ENCODE assay signal across 8 cellular contexts in genomic region chr11:62792193-62792575, GRCh38. TPM values are rescaled to one million over a fixed set of nuclear protein-coding genes. Genes with fewer than 3 reads are reported as not detected.
DNase-seq lines count a peak whose midpoint lies in the region; ATAC-seq and TF ChIP-seq lines count a peak whose summit lies in the region.

No MANE protein-coding gene starts in this region.

- intact Hi-C loops in Right ventricle myocardium superior (cut with DNase I), result no loop called here

- H3K27ac Mint-ChIP-seq in HFFc6, result peak overlapping the region; percentile 90

- peak overlapping the region; percentile 77 for H3K4me3 ChIP-seq in skeletal muscle cell (ENCODE audit: low read depth, low read length)

- H3K36me3 Mint-ChIP-seq in HFFc6 (ENCODE audit: low read depth), result peaks cover 44% of the 10 kb centered on the region

- H3K27me3 Mint-ChIP-seq in HFFc6 (ENCODE audit: insufficient read depth), result peaks cover 4% of the 10 kb centered on the region; the same call in 1 of the 2 replicates

- peak; percentile 5; the same call in 1 of the 2 replicates for TF ChIP-seq CTCF in HFFc6 (IDR thresholded peaks at IDR 0.05)
- TF ChIP-seq CTCF in VCaP (conservative IDR thresholded peaks at IDR 0.05), result no peak

- peak overlapping the region; percentile 96 for H3K27ac ChIP-seq in VCaP

- H3K9me3 Mint-ChIP-seq in HFFc6, result no peaks in the 10 kb centered on the region

- ATAC-seq in Right ventricle myocardium superior (ENCODE audit: poor library complexity) (peak; percentile 47), GM19397 (IDR thresholded peaks at IDR 0.05; ENCODE audit: unreplicated experiment) (no peak)

- H3K4me3 Mint-ChIP-seq in HFFc6, result peak overlapping the region; percentile 93

- DNase-seq in HFFc6 (no peak), Right ventricle myocardium superior (peak; percentile 72), skeletal muscle cell (ENCODE audit: low read depth) (no peak), SHP77 treated with DMSO at 0.1 percent for 48 hours (lab: John Stamatoyannopoulos, UW) (no peak), NCI-H146 treated with DMSO at 0.1 percent for 48 hours (lab: John Stamatoyannopoulos, UW; ENCODE audit: unreplicated experiment) (no peak)
- no peak for DNase-seq in stimulated activated CD4-positive, alpha-beta T cell treated with anti-CD3 and anti-CD28 coated beads, Interleukin-4, amount 100 ng/mL, for 1 hour

- peaks cover 63% of the 10 kb centered on the region for H3K4me1 Mint-ChIP-seq in HFFc6 (ENCODE audit: low read depth)

RNA-seq across cellular contexts. Expression of gene TMEM223, which starts 0.4 kb away (rescaled TPM):
- total RNA-seq in HFFc6 (2021; fragmentation: NEBNext Ultra II Directional; extraction: Animal tissue kit (Norgen Biotek cat#: 25700)), result 10 to 100 TPM; 12.8 to 15.0 (median 13.6) TPM
- 17.4 TPM for total RNA-seq in Right ventricle myocardium superior

RNA-seq across cellular contexts. Expression of gene TMEM179B, which starts 5.0 kb away (rescaled TPM):
- total RNA-seq in HFFc6 (2021; fragmentation: NEBNext Ultra II Directional; extraction: Animal tissue kit (Norgen Biotek cat#: 25700)), result 10 to 100 TPM; 47.2 to 66.3 (median 52.7) TPM
- 17.1 TPM for total RNA-seq in Right ventricle myocardium superior

RNA-seq across cellular contexts. Expression of gene NXF1, which starts 13.1 kb away (rescaled TPM):
- 10 to 100 TPM; 51.5 to 57.7 (median 55.0) TPM for total RNA-seq in HFFc6 (2021; fragmentation: NEBNext Ultra II Directional; extraction: Animal tissue kit (Norgen Biotek cat#: 25700))
- 40.1 TPM for total RNA-seq in Right ventricle myocardium superior

RNA-seq across cellular contexts. Expression of gene TAF6L, which starts 21.0 kb away (rescaled TPM):
- 10 to 100 TPM in 5 of 6 experiments, 1 to 10 TPM in 1; 9.9 to 12.7 (median 10.6) TPM for total RNA-seq in HFFc6 (2021; fragmentation: NEBNext Ultra II Directional; extraction: Animal tissue kit (Norgen Biotek cat#: 25700))
- total RNA-seq in Right ventricle myocardium superior, result 9.2 TPM

RNA-seq across cellular contexts. Expression of gene POLR2G, which starts 30.8 kb away (rescaled TPM):
- total RNA-seq in HFFc6 (2021; fragmentation: NEBNext Ultra II Directional; extraction: Animal tissue kit (Norgen Biotek cat#: 25700)), result 10 to 100 TPM; 77.6 to 83.8 (median 81.4) TPM
- 36.8 TPM for total RNA-seq in Right ventricle myocardium superior
